ENCODE assay signal across 26 cellular contexts in the genomic region with DNA sequence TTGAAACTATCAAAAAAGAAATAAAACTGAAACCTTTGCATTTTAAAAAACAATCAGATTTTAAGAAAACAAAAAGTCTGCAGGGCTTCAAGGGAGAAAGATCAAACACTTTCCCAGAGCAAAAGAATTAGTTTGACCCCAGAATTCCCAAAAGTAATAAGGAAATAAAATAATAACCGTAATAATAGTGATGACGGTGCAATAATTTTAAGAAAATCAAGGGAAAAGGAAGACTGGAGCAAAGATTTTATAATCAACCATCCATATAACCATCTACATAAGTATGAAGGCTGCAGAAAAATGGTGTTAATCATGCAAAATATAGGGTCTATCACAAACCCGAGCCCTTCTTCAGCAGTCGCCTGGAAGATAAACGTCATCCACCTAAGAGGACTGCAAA.
"Had no signal": no experiment of that assay in that cellular context is flagged by ENCODE, and none has a peak within 500 bp of the region (broad histone marks: within the 10 kb centered on the region; RNA-seq: fewer than 3 reads in every experiment).

No MANE protein-coding gene starts in this region.

- DNase-seq: cortex of kidney; effector CD8-positive, alpha-beta T cell; effector memory CD8-positive, alpha-beta T cell; endodermal cell; erythroblast; esophagus squamous epithelium; foreskin fibroblast; foreskin melanocyte; gastrocnemius medialis; glutamatergic neuron; head of caudate nucleus; heart right ventricle; hippocampal formation; left cardiac atrium; left lung; left ventricle myocardium superior; lower lobe of right lung; mesenchymal stem cell; mucosa of descending colon; naive B cell had no signal

- H3K36me3 ChIP-seq: esophagus squamous epithelium, gastrocnemius medialis, heart right ventricle, left lung, lower lobe of right lung had no signal

- H3K9me3 ChIP-seq: esophagus squamous epithelium, gastrocnemius medialis, left lung, lower lobe of right lung, mucosa of descending colon had no signal

- H3K4me3 ChIP-seq: esophagus squamous epithelium, gastrocnemius medialis, heart right ventricle, left lung, lower lobe of right lung, mucosa of descending colon had no signal

- H3K27me3 ChIP-seq: gastrocnemius medialis had no signal

- ATAC-seq: effector memory CD8-positive, alpha-beta T cell; esophagus mucosa; gastrocnemius medialis; heart right ventricle; left cardiac atrium; left lung; left ventricle myocardium superior; lower lobe of right lung; mucosa of descending colon had no signal

- H3K27ac ChIP-seq: epithelial cell of prostate, esophagus squamous epithelium, gastrocnemius medialis, heart right ventricle, left lung, lower lobe of right lung had no signal

- H3K4me1 ChIP-seq: esophagus squamous epithelium, gastrocnemius medialis, heart right ventricle, left lung, lower lobe of right lung had no signal

- FAIRE-seq: colon, endometrium, islet of Langerhans, keratinocyte had no signal
